1 cellular context compared by ENCODE assay signal in genomic region chr9:129202613-129203555, GRCh38.
TF ChIP-seq lines count a peak whose summit lies in the region.

No MANE protein-coding gene starts in this region.

TF ChIP-seq in K562, 482 proteins besides CTCF, POLR2A, EP300 and RAD21 (continued from another document and continues in another):
- TF ChIP-seq ATF1 (CRISPR knock-in tag; IDR thresholded peaks at IDR 0.05) = no peak
- peak; percentile 55 for TF ChIP-seq ATF1 (tag; IDR thresholded peaks at IDR 0.05)
- TF ChIP-seq ZNF347 (CRISPR knock-in tag; IDR thresholded peaks at IDR 0.05; ENCODE audit: low read depth) = no peak
- TF ChIP-seq CBX1 (IDR thresholded peaks at IDR 0.05; ENCODE audit: low read depth) = no peak
- TF ChIP-seq ZNF584 (CRISPR knock-in tag; IDR thresholded peaks at IDR 0.05; ENCODE audit: low read depth) = peak; percentile 71; the same call in 1 of the 2 replicates
- TF ChIP-seq PURB (CRISPR knock-in tag; IDR thresholded peaks at IDR 0.05; ENCODE audit: low read depth) = no peak
- TF ChIP-seq ZNF134 (CRISPR knock-in tag; conservative IDR thresholded peaks at IDR 0.05) = no peak
- TF ChIP-seq DDX20 (tag; IDR thresholded peaks at IDR 0.05; ENCODE audit: low read depth) = no peak
- TF ChIP-seq ZNF3 (CRISPR knock-in tag; IDR thresholded peaks at IDR 0.05) = no peak
- TF ChIP-seq KAT2B (IDR thresholded peaks at IDR 0.05; ENCODE audit: low read depth, low read length) = no peak
- no peak for TF ChIP-seq ZNF253 (CRISPR knock-in tag; conservative IDR thresholded peaks at IDR 0.05)
- no peak for TF ChIP-seq E2F3 (CRISPR knock-in tag; IDR thresholded peaks at IDR 0.05)
- no peak for TF ChIP-seq MECOM (CRISPR knock-in tag; IDR thresholded peaks at IDR 0.05)
- TF ChIP-seq ZNF274 (IDR thresholded peaks at IDR 0.05; ENCODE audit: borderline replicate concordance, low read depth, low read length) = no peak
- TF ChIP-seq SNIP1 (IDR thresholded peaks at IDR 0.05; ENCODE audit: low read depth) = no peak
- peak; percentile 44 to 55; a peak in 2 of 4 replicates for TF ChIP-seq NRF1 (conservative IDR thresholded peaks at IDR 0.05 in 1 of 2, IDR thresholded peaks at IDR 0.05 in 1 of 2)
- no peak for TF ChIP-seq ZNF23 (CRISPR knock-in tag; IDR thresholded peaks at IDR 0.05)
- TF ChIP-seq MNT (conservative IDR thresholded peaks at IDR 0.05) = peak in 1 of 2 experiments; percentile 28; a peak in 2 of 4 replicates
- TF ChIP-seq, protein P1, sequence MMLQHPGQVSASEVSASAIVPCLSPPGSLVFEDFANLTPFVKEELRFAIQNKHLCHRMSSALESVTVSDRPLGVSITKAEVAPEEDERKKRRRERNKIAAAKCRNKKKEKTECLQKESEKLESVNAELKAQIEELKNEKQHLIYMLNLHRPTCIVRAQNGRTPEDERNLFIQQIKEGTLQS (IDR thresholded peaks at IDR 0.05) = no peak
- TF ChIP-seq, protein P1 (CRISPR knock-in tag; conservative IDR thresholded peaks at IDR 0.05) = no peak
- TF ChIP-seq HEY1 (CRISPR knock-in tag; IDR thresholded peaks at IDR 0.05; ENCODE audit: borderline replicate concordance) = no peak
- TF ChIP-seq SREBF1 (IDR thresholded peaks at IDR 0.05; ENCODE audit: borderline replicate concordance, low read depth, low read length) = no peak
- no peak for TF ChIP-seq TAL1 (IDR thresholded peaks at IDR 0.05)
- TF ChIP-seq KAT7 (CRISPR knock-in tag; IDR thresholded peaks at IDR 0.05; ENCODE audit: borderline replicate concordance) = no peak
- peak; percentile 51; the same call in 1 of the 2 replicates for TF ChIP-seq ATF7 (IDR thresholded peaks at IDR 0.05)
- no peak for TF ChIP-seq TCF7 (IDR thresholded peaks at IDR 0.05; ENCODE audit: borderline replicate concordance)
- TF ChIP-seq, protein P2, sequence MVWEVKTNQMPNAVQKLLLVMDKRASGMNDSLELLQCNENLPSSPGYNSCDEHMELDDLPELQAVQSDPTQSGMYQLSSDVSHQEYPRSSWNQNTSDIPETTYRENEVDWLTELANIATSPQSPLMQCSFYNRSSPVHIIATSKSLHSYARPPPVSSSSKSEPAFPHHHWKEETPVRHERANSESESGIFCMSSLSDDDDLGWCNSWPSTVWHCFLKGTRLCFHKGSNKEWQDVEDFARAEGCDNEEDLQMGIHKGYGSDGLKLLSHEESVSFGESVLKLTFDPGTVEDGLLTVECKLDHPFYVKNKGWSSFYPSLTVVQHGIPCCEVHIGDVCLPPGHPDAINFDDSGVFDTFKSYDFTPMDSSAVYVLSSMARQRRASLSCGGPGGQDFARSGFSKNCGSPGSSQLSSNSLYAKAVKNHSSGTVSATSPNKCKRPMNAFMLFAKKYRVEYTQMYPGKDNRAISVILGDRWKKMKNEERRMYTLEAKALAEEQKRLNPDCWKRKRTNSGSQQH (CRISPR knock-in tag; IDR thresholded peaks at IDR 0.05) = no peak
- TF ChIP-seq, protein P3, sequence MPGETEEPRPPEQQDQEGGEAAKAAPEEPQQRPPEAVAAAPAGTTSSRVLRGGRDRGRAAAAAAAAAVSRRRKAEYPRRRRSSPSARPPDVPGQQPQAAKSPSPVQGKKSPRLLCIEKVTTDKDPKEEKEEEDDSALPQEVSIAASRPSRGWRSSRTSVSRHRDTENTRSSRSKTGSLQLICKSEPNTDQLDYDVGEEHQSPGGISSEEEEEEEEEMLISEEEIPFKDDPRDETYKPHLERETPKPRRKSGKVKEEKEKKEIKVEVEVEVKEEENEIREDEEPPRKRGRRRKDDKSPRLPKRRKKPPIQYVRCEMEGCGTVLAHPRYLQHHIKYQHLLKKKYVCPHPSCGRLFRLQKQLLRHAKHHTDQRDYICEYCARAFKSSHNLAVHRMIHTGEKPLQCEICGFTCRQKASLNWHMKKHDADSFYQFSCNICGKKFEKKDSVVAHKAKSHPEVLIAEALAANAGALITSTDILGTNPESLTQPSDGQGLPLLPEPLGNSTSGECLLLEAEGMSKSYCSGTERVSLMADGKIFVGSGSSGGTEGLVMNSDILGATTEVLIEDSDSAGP (CRISPR knock-in tag; IDR thresholded peaks at IDR 0.05) = peak; percentile 95
- no peak for TF ChIP-seq ARID3B (CRISPR knock-in tag; IDR thresholded peaks at IDR 0.05; ENCODE audit: borderline replicate concordance)
- TF ChIP-seq ZNF707 (CRISPR knock-in tag; conservative IDR thresholded peaks at IDR 0.05) = no peak
- no peak for TF ChIP-seq MED1 (CRISPR knock-in tag; IDR thresholded peaks at IDR 0.05; ENCODE audit: borderline replicate concordance)
- TF ChIP-seq SRSF3 (IDR thresholded peaks at IDR 0.05; ENCODE audit: insufficient read depth, low read length) = no peak
- TF ChIP-seq, protein P4, sequence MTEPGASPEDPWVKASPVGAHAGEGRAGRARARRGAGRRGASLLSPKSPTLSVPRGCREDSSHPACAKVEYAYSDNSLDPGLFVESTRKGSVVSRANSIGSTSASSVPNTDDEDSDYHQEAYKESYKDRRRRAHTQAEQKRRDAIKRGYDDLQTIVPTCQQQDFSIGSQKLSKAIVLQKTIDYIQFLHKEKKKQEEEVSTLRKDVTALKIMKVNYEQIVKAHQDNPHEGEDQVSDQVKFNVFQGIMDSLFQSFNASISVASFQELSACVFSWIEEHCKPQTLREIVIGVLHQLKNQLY (CRISPR knock-in tag; conservative IDR thresholded peaks at IDR 0.05) = no peak
- no peak for TF ChIP-seq NFRKB (IDR thresholded peaks at IDR 0.05; ENCODE audit: low read depth)
- TF ChIP-seq ZNF232 (CRISPR knock-in tag; IDR thresholded peaks at IDR 0.05) = no peak
- TF ChIP-seq, protein P5, sequence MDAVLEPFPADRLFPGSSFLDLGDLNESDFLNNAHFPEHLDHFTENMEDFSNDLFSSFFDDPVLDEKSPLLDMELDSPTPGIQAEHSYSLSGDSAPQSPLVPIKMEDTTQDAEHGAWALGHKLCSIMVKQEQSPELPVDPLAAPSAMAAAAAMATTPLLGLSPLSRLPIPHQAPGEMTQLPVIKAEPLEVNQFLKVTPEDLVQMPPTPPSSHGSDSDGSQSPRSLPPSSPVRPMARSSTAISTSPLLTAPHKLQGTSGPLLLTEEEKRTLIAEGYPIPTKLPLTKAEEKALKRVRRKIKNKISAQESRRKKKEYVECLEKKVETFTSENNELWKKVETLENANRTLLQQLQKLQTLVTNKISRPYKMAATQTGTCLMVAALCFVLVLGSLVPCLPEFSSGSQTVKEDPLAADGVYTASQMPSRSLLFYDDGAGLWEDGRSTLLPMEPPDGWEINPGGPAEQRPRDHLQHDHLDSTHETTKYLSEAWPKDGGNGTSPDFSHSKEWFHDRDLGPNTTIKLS (IDR thresholded peaks at IDR 0.05; ENCODE audit: borderline replicate concordance, low read depth) = peak; percentile 95
- TF ChIP-seq SMARCE1 (IDR thresholded peaks at IDR 0.05) = no peak
- TF ChIP-seq ZBTB5 (IDR thresholded peaks at IDR 0.05) = no peak
- no peak for TF ChIP-seq NFXL1 (CRISPR knock-in tag; IDR thresholded peaks at IDR 0.05)
- TF ChIP-seq, protein P6, sequence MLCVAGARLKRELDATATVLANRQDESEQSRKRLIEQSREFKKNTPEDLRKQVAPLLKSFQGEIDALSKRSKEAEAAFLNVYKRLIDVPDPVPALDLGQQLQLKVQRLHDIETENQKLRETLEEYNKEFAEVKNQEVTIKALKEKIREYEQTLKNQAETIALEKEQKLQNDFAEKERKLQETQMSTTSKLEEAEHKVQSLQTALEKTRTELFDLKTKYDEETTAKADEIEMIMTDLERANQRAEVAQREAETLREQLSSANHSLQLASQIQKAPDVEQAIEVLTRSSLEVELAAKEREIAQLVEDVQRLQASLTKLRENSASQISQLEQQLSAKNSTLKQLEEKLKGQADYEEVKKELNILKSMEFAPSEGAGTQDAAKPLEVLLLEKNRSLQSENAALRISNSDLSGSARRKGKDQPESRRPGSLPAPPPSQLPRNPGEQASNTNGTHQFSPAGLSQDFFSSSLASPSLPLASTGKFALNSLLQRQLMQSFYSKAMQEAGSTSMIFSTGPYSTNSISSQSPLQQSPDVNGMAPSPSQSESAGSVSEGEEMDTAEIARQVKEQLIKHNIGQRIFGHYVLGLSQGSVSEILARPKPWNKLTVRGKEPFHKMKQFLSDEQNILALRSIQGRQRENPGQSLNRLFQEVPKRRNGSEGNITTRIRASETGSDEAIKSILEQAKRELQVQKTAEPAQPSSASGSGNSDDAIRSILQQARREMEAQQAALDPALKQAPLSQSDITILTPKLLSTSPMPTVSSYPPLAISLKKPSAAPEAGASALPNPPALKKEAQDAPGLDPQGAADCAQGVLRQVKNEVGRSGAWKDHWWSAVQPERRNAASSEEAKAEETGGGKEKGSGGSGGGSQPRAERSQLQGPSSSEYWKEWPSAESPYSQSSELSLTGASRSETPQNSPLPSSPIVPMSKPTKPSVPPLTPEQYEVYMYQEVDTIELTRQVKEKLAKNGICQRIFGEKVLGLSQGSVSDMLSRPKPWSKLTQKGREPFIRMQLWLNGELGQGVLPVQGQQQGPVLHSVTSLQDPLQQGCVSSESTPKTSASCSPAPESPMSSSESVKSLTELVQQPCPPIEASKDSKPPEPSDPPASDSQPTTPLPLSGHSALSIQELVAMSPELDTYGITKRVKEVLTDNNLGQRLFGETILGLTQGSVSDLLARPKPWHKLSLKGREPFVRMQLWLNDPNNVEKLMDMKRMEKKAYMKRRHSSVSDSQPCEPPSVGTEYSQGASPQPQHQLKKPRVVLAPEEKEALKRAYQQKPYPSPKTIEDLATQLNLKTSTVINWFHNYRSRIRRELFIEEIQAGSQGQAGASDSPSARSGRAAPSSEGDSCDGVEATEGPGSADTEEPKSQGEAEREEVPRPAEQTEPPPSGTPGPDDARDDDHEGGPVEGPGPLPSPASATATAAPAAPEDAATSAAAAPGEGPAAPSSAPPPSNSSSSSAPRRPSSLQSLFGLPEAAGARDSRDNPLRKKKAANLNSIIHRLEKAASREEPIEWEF (CRISPR knock-in tag; IDR thresholded peaks at IDR 0.05) = no peak
- no peak for TF ChIP-seq ZBTB8A (IDR thresholded peaks at IDR 0.05; ENCODE audit: partially characterized antibody)
- TF ChIP-seq HDAC8 (tag; IDR thresholded peaks at IDR 0.05) = peak; percentile 53; the same call in 1 of the 2 replicates
- TF ChIP-seq MCM2 (IDR thresholded peaks at IDR 0.05; ENCODE audit: low read depth) = no peak
- no peak for TF ChIP-seq ELF4 (CRISPR knock-in tag; IDR thresholded peaks at IDR 0.05)
- no peak for TF ChIP-seq FOSL1 (tag; conservative IDR thresholded peaks at IDR 0.05)
- TF ChIP-seq TAF1 (IDR thresholded peaks at IDR 0.05; ENCODE audit: control insufficient read depth, extremely low read depth, insufficient read depth, low read length, severe bottlenecking) = no peak
- TF ChIP-seq ZNF551 (CRISPR knock-in tag; IDR thresholded peaks at IDR 0.05) = no peak
- TF ChIP-seq ZNF146 (CRISPR knock-in tag; IDR thresholded peaks at IDR 0.05; ENCODE audit: unreplicated experiment) = no peak
- no peak; the same call in 1 of the 2 replicates for TF ChIP-seq KLF6 (CRISPR knock-in tag; IDR thresholded peaks at IDR 0.05; ENCODE audit: borderline replicate concordance)
- TF ChIP-seq, protein P7, sequence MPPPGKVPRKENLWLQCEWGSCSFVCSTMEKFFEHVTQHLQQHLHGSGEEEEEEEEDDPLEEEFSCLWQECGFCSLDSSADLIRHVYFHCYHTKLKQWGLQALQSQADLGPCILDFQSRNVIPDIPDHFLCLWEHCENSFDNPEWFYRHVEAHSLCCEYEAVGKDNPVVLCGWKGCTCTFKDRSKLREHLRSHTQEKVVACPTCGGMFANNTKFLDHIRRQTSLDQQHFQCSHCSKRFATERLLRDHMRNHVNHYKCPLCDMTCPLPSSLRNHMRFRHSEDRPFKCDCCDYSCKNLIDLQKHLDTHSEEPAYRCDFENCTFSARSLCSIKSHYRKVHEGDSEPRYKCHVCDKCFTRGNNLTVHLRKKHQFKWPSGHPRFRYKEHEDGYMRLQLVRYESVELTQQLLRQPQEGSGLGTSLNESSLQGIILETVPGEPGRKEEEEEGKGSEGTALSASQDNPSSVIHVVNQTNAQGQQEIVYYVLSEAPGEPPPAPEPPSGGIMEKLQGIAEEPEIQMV (tag; conservative IDR thresholded peaks at IDR 0.05; ENCODE audit: low read depth) = peak; percentile 56; the same call in 1 of the 2 replicates
- no peak for TF ChIP-seq ESRRB (CRISPR knock-in tag; IDR thresholded peaks at IDR 0.05; ENCODE audit: borderline replicate concordance)
